In genomic region chr12:132489078-132489601, GRCh38 we compare ENCODE assay signal across 8 cellular contexts. TPM values are rescaled to one million over a fixed set of nuclear protein-coding genes. Genes with fewer than 3 reads are reported as not detected.
DNase-seq lines count a peak whose midpoint lies in the region; ATAC-seq and TF ChIP-seq lines count a peak whose summit lies in the region.

No MANE protein-coding gene starts in this region.

- CTCF ChIA-PET in activated CD4-positive, alpha-beta T cell treated with anti-CD3 and anti-CD28 coated beads, Interleukin-2, amount 10 ng/mL, durations not matched to agents 7 days and 5 days (lab: Charles Lee): interaction anchor here (1.3 to 3.6 kb wide), 2 partner anchors 9 to 12 kb away, joined by 3 to 13 read pairs; no protein-coding TSS in a partner anchor

- peak overlapping the region; percentile 98 for H3K4me3 ChIP-seq in thoracic aorta

- H3K27me3 ChIP-seq in thoracic aorta (replicated peaks; ENCODE audit: insufficient read depth): no peaks in the 10 kb centered on the region

- peak overlapping the region; percentile 98 for H3K27ac Mint-ChIP-seq in activated CD4-positive, alpha-beta T cell treated with anti-CD3 and anti-CD28 coated beads, Interleukin-2, amount 10 ng/mL, durations not matched to agents 7 days and 5 days
- H3K27ac Mint-ChIP-seq in nephron: no peak overlapping the region

- no peaks in the 10 kb centered on the region for H3K27me3 Mint-ChIP-seq in activated CD4-positive, alpha-beta T cell treated with anti-CD3 and anti-CD28 coated beads, Interleukin-2, amount 10 ng/mL, durations not matched to agents 7 days and 5 days
- peaks cover 23% of the 10 kb centered on the region for H3K27me3 Mint-ChIP-seq in nephron (ENCODE audit: low read depth)

- H3K9me3 ChIP-seq in thoracic aorta: no peaks in the 10 kb centered on the region

- TF ChIP-seq CTCF in nephron (IDR thresholded peaks at IDR 0.05; ENCODE audit: unreplicated experiment in 3 of 3): no peak
- TF ChIP-seq CTCF in thoracic aorta (IDR thresholded peaks at IDR 0.05): no peak

- peaks cover 29 to 34% of the 10 kb centered on the region in 2 donors for H3K4me1 ChIP-seq in thoracic aorta (ENCODE audit: control insufficient read depth in 1 of 2, low read depth in 2 of 2)

- peak; percentile 67 for DNase-seq in activated CD4-positive, alpha-beta T cell treated with anti-CD3 and anti-CD28 coated beads, Interleukin-2, amount 10 ng/mL, durations not matched to agents 7 days and 5 days
- DNase-seq in effector CD8-positive, alpha-beta T cell (lab: John Stamatoyannopoulos, UW): peak; percentile 52
- DNase-seq in thoracic aorta (ENCODE audit: low spot score) (no peak), EL (no peak), HPDE6-E6E7 (ENCODE audit: extremely low spot score) (no peak)

- ATAC-seq in GM18867 (IDR thresholded peaks at IDR 0.05; ENCODE audit: unreplicated experiment) (peak; percentile 19), HG03565 (IDR thresholded peaks at IDR 0.05; ENCODE audit: unreplicated experiment) (peak; percentile 15), thoracic aorta (ENCODE audit: insufficient number of reproducible peaks, low FRiP score, low read depth) (no peak)

- no peaks in the 10 kb centered on the region for H3K36me3 ChIP-seq in thoracic aorta

- peak overlapping the region in 1 of 2 donors; percentile 52 for H3K27ac ChIP-seq in thoracic aorta

- peak overlapping the region; percentile 86 for H3K4me3 Mint-ChIP-seq in activated CD4-positive, alpha-beta T cell treated with anti-CD3 and anti-CD28 coated beads, Interleukin-2, amount 10 ng/mL, durations not matched to agents 7 days and 5 days
- peak overlapping the region; percentile 76 to 87 (median 79) for H3K4me3 Mint-ChIP-seq in nephron

- POLR2A ChIA-PET in activated CD4-positive, alpha-beta T cell treated with anti-CD3 and anti-CD28 coated beads, Interleukin-2, amount 10 ng/mL, durations not matched to agents 7 days and 5 days (lab: Charles Lee): interaction anchor here (1.2 kb wide), 1 partner anchor 12 kb away, joined by 4 read pairs; no protein-coding TSS in a partner anchor

- H3K36me3 Mint-ChIP-seq in activated CD4-positive, alpha-beta T cell treated with anti-CD3 and anti-CD28 coated beads, Interleukin-2, amount 10 ng/mL, durations not matched to agents 7 days and 5 days (ENCODE audit: low read depth): peaks cover 10% of the 10 kb centered on the region
- H3K36me3 Mint-ChIP-seq in nephron (ENCODE audit: low read depth): no peaks in the 10 kb centered on the region

- H3K4me1 Mint-ChIP-seq in activated CD4-positive, alpha-beta T cell treated with anti-CD3 and anti-CD28 coated beads, Interleukin-2, amount 10 ng/mL, durations not matched to agents 7 days and 5 days: peaks cover 58% of the 10 kb centered on the region
- peaks cover 25% of the 10 kb centered on the region for H3K4me1 Mint-ChIP-seq in nephron

- H3K9me3 Mint-ChIP-seq in activated CD4-positive, alpha-beta T cell treated with anti-CD3 and anti-CD28 coated beads, Interleukin-2, amount 10 ng/mL, durations not matched to agents 7 days and 5 days: no peaks in the 10 kb centered on the region
- H3K9me3 Mint-ChIP-seq in nephron: no peaks in the 10 kb centered on the region

RNA-seq across cellular contexts. Expression of gene FBRSL1, which starts 0.8 kb away (rescaled TPM):
- total RNA-seq in activated CD4-positive, alpha-beta T cell treated with anti-CD3 and anti-CD28 coated beads, Interleukin-2, amount 10 ng/mL, durations not matched to agents 7 days and 5 days: 10 to 100 TPM; 49.8 to 51.1 TPM
- total RNA-seq in thoracic aorta: 10 to 100 TPM; 20.2 to 22.5 TPM

Comparison
In these comparisons a context has a peak if more than half of its experiments do, and no peak if none do; other contexts are left out.
1. DNase-seq: peak in activated CD4-positive, alpha-beta T cell treated with anti-CD3 and anti-CD28 coated beads, Interleukin-2, amount 10 ng/mL, durations not matched to agents 7 days and 5 days (single experiment) and effector CD8-positive, alpha-beta T cell (single experiment); none in thoracic aorta (single experiment), EL (single experiment) and HPDE6-E6E7 (single experiment).